Comparison of ENCODE assay signal across 10 cellular contexts in genomic region chr5:37495210-37495609, GRCh38.
DNase-seq lines count a peak whose midpoint lies in the region; ATAC-seq and TF ChIP-seq lines count a peak whose summit lies in the region.
"Had no signal": no experiment of that assay in that cellular context is flagged by ENCODE, and none has a peak within 500 bp of the region (broad histone marks: within the 10 kb centered on the region; RNA-seq: fewer than 3 reads in every experiment).

No MANE protein-coding gene starts in this region.

- no peak for TF ChIP-seq POLR2A in esophagus squamous epithelium (IDR thresholded peaks at IDR 0.05)

- H3K36me3 ChIP-seq in esophagus squamous epithelium: peaks cover 0 to 28% (median 0%) of the 10 kb centered on the region in 3 donors

- H3K27ac ChIP-seq in esophagus squamous epithelium: no peak overlapping the region

- peak; percentile 22 for DNase-seq in GDM1 (lab: John Stamatoyannopoulos, UW)
- peak; percentile 18 for DNase-seq in MV-4-11 (lab: John Stamatoyannopoulos, UW)
- peak; percentile 26 for DNase-seq in dermis blood vessel endothelial cell
- DNase-seq in pons (ENCODE audit: low spot score): peak; percentile 37
- DNase-seq in stimulated activated CD8-positive, alpha-beta memory T cell treated with anti-CD3 and anti-CD28 coated beads, Interleukin-4, amount 100 ng/mL, for 48 hours: no peak
- DNase-seq in esophagus squamous epithelium (lab: John Stamatoyannopoulos, UW): no peak
- DNase-seq: activated CD4-positive, alpha-beta T cell treated with anti-CD3 and anti-CD28 coated beads for 4 hours; stimulated activated CD4-positive, alpha-beta T cell treated with anti-CD3 and anti-CD28 coated beads, Interleukin-4, amount 100 ng/mL, for 24 hours had no signal

- H3K27me3 ChIP-seq in esophagus squamous epithelium: no peaks in the 10 kb centered on the region

- WGBS in esophagus squamous epithelium, 2 donors: 79 to 96% methylated on average over 2 of the region's 2 CpGs

- H3K9me3 ChIP-seq in esophagus squamous epithelium: no peaks in the 10 kb centered on the region

- TF ChIP-seq CTCF in esophagus squamous epithelium (IDR thresholded peaks at IDR 0.05): no peak

- no peak overlapping the region for H3K4me3 ChIP-seq in esophagus squamous epithelium

- H3K4me1 ChIP-seq in esophagus squamous epithelium: peaks cover 0 to 12% (median 0%) of the 10 kb centered on the region in 3 donors

- intact Hi-C loops in esophagus squamous epithelium (cut with DNase I): no loop called here

- ATAC-seq in GM18502 (IDR thresholded peaks at IDR 0.05; ENCODE audit: poor library complexity, unreplicated experiment) (no peak), GM21723 (IDR thresholded peaks at IDR 0.05; ENCODE audit: unreplicated experiment) (no peak)

Comparison
In these comparisons a context has a peak if more than half of its experiments do, and no peak if none do; other contexts are left out.
1. DNase-seq: peak in GDM1 (single experiment), MV-4-11 (single experiment), dermis blood vessel endothelial cell (single experiment) and pons (single experiment); none in stimulated activated CD8-positive, alpha-beta memory T cell treated with anti-CD3 and anti-CD28 coated beads, Interleukin-4, amount 100 ng/mL, for 48 hours (single experiment) and esophagus squamous epithelium (single experiment).